8 cellular contexts compared by ENCODE assay signal in the genomic region with DNA sequence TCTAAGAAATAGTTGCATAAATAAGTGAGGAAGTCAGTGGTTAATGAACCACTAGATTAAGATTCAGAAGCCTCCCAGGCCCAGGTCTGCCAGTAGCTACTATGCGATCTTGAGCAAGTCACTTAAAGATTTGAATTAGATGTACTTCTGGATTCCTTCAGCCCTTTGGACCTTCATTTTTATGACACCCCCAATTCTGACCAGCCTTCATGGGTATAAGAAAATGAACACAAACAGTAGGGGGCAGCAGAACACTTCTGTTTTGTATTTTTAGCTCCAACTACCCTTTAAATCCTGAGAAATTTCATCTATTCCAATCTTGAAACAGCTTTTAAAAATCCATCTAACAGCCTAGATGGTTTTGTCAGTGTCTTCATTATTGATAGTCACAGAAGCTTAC. TPM values are rescaled to one million over a fixed set of nuclear protein-coding genes. Genes with fewer than 3 reads are reported as not detected.
DNase-seq lines count a peak whose midpoint lies in the region; ATAC-seq and TF ChIP-seq lines count a peak whose summit lies in the region.

No MANE protein-coding gene starts in this region.

- intact Hi-C loops in right cardiac atrium (cut with DNase I): no loop called here
- intact Hi-C loops in uterus (cut with DNase I; ENCODE audit: low total_unique reads): no loop called here

- H3K4me3 ChIP-seq in cardiac muscle cell: no peak overlapping the region
- no peak overlapping the region for H3K4me3 ChIP-seq in right cardiac atrium (ENCODE audit: low read length)
- H3K4me3 ChIP-seq in uterus: no peak overlapping the region

- H3K27ac Mint-ChIP-seq in T-helper 17 cell: no peak overlapping the region

- no peaks in the 10 kb centered on the region for H3K27me3 Mint-ChIP-seq in T-helper 17 cell

- DNase-seq in cardiac muscle cell (ENCODE audit: low read depth in 1 of 2, low spot score in 1 of 2) (peak; percentile 62 to 66), right cardiac atrium (no peak), RPMI8226 (peak; percentile 13), glomerular visceral epithelial cell (ENCODE audit: extremely low spot score) (peak; percentile 37), uterus (no peak), T-helper 17 cell (no peak), T-helper 9 cell (no peak)
- no peak for DNase-seq in activated CD4-positive, CD25-positive, alpha-beta regulatory T cell treated with anti-CD3 and anti-CD28 coated beads, Interleukin-2, amount 50 U/mL, for 72 hours

- no peak for TF ChIP-seq POLR2A in uterus (IDR thresholded peaks at IDR 0.05)

- no peaks in the 10 kb centered on the region for H3K27me3 ChIP-seq in cardiac muscle cell
- no peaks in the 10 kb centered on the region for H3K27me3 ChIP-seq in right cardiac atrium (ENCODE audit: control insufficient read depth, insufficient read depth)
- H3K27me3 ChIP-seq in uterus: no peaks in the 10 kb centered on the region

- H3K9me3 ChIP-seq in cardiac muscle cell (ENCODE audit: low read depth) (no peaks in the 10 kb centered on the region), right cardiac atrium (ENCODE audit: control insufficient read depth, low read length) (no peaks in the 10 kb centered on the region), uterus (no peaks in the 10 kb centered on the region), T-helper 17 cell (ENCODE audit: control insufficient read depth, low read length, poor library complexity, severe bottlenecking) (no peaks in the 10 kb centered on the region)

- no peaks in the 10 kb centered on the region for H3K4me1 ChIP-seq in cardiac muscle cell (ENCODE audit: low read depth)
- H3K4me1 ChIP-seq in right cardiac atrium (ENCODE audit: control insufficient read depth, insufficient read depth, low read length): peaks cover 4% of the 10 kb centered on the region
- no peaks in the 10 kb centered on the region for H3K4me1 ChIP-seq in uterus

- H3K4me1 Mint-ChIP-seq in T-helper 17 cell: no peaks in the 10 kb centered on the region

- H3K27ac ChIP-seq in cardiac muscle cell: no peak overlapping the region
- H3K27ac ChIP-seq in right cardiac atrium (ENCODE audit: low read length): no peak overlapping the region
- no peak overlapping the region for H3K27ac ChIP-seq in uterus

- H3K36me3 ChIP-seq in cardiac muscle cell (peaks cover 3% of the 10 kb centered on the region), uterus (no peaks in the 10 kb centered on the region)

- 34% methylated on average over 1 of the region's 1 CpG for WGBS in right cardiac atrium

- peak; percentile 37 for TF ChIP-seq CTCF in cardiac muscle cell (IDR thresholded peaks at IDR 0.05; ENCODE audit: low read depth, low read length)
- peak; percentile 27 to 45 (median 36) for TF ChIP-seq CTCF in uterus (IDR thresholded peaks at IDR 0.05)

- ATAC-seq in right cardiac atrium (no peak), T-helper 17 cell (no peak)

- H3K4me3 Mint-ChIP-seq in T-helper 17 cell: no peak overlapping the region

- no peaks in the 10 kb centered on the region for H3K36me3 Mint-ChIP-seq in T-helper 17 cell (ENCODE audit: low read depth)

RNA-seq across cellular contexts. Expression of gene TMEM47, which starts 19.0 kb away (rescaled TPM):
- 33.3 and 43.7 TPM in 2 replicates for total RNA-seq in cardiac muscle cell
- polyA plus RNA-seq in cardiac muscle cell: 45.1 and 52.6 TPM in 2 replicates
- 10 to 100 TPM; 39.3 to 44.9 (median 40.7) TPM for total RNA-seq in right cardiac atrium
- 29.4 TPM for polyA plus RNA-seq in right cardiac atrium
- 10 to 100 TPM; 59.4 to 80.2 (median 74.5) TPM for total RNA-seq in uterus
- not detected for total RNA-seq in T-helper 17 cell

Comparison
In these comparisons a context has a peak if more than half of its experiments do, and no peak if none do; other contexts are left out.
1. DNase-seq: peak in cardiac muscle cell (2 of 2), RPMI8226 (single experiment) and glomerular visceral epithelial cell (single experiment); none in right cardiac atrium (0 of 3), uterus (0 of 2), activated CD4-positive, CD25-positive, alpha-beta regulatory T cell treated with anti-CD3 and anti-CD28 coated beads, Interleukin-2, amount 50 U/mL, for 72 hours (single experiment), T-helper 17 cell (0 of 3) and T-helper 9 cell (single experiment).
2. RNA of gene TMEM47, which starts 19.0 kb away (total RNA-seq): 59.4 to 80.2 TPM in uterus, 39.3 to 44.9 TPM in right cardiac atrium and 33.3 to 43.7 TPM in cardiac muscle cell; not detected in T-helper 17 cell; every median in the first group is over 10 times any median in the second.